Comparison of ENCODE assay signal across 8 cellular contexts in the genomic region with DNA sequence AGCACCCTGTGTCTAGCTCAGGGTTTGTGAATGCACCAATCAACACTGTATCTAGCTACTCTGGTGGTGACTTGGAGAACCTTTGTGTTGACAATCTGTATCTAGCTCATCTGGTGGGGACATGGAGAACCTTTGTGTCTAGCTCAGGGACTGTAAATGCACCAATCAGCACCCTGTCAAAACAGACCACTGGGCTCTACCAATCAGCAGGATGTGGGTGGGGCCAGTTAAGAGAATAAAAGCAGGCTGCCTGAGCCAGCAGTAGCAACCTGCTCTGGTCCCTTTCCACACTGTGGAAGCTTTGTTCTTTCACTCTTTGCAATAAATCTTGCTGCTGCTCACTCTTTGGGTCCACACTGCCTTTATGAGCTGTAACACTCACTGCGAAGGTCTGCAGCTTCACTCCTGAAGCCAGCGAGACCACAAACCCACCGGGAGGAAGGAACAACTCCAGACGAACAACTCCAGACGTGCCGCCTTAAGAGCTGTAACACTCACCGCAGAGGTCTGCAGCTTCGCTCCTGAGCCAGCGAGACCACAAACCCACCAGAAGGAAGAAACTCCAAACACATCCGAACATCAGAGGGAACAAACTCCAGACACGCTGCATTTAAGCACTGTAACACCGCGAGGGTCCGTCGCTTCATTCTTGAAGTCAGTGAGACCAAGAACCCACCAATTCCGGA. TPM values are rescaled to one million over a fixed set of nuclear protein-coding genes. Genes with fewer than 3 reads are reported as not detected.
DNase-seq lines count a peak whose midpoint lies in the region; ATAC-seq and TF ChIP-seq lines count a peak whose summit lies in the region.
"Not testable (repeated sequence)": the region's sequence is repeated elsewhere in the genome, so short reads cannot be mapped to it uniquely, and the experiment has no call there.

No MANE protein-coding gene starts in this region.

- intact Hi-C loops in CD4-positive, alpha-beta memory T cell (cut with micrococcal nuclease) = not testable (repeated sequence)

- H3K9ac ChIP-seq in endodermal cell (ENCODE audit: extremely low read depth, low read length, poor library complexity, severe bottlenecking) = not testable (repeated sequence)

- peak in 3 of 5 donors; percentile 6 to 14 (median 13) for DNase-seq in CD4-positive, alpha-beta memory T cell
- DNase-seq in T-helper 2 cell treated with Interferon-gamma antibody and Interleukin-4, amounts not matched to agents 5 μg/mL and 100 μg/mL, for 36 hours (ENCODE audit: low spot score); endodermal cell; natural killer cell treated with Interleukin-12 subunit alpha and Interleukin-12 subunit beta and Interleukin-15 and Interleukin-18, amount 100 ng/mL, for 72 hours (ENCODE audit: low spot score): not testable (repeated sequence)
- DNase-seq in activated CD8-positive, alpha-beta memory T cell treated with anti-CD3 and anti-CD28 coated beads for 24 hours = peak; percentile 60
- peak; percentile 49 for DNase-seq in activated naive CD4-positive, alpha-beta T cell treated with anti-CD3 and anti-CD28 coated beads, Interleukin-2, amount 10 ng/mL, durations not matched to agents 7 days and 5 days
- peak; percentile 18 to 23 for DNase-seq in stimulated activated naive CD8-positive, alpha-beta T cell treated with anti-CD3 and anti-CD28 coated beads, Interleukin-15, amount 100 ng/mL, for 72 hours

- POLR2A ChIA-PET in CD4-positive, alpha-beta memory T cell (lab: Charles Lee; ENCODE audit: partially characterized antibody) = interaction anchor here (0.6 kb wide), 1 partner anchor 66 kb away, joined by 3 read pairs; the partner anchor contains the start of gene CEP89

- not testable (repeated sequence) for H3K36me3 Mint-ChIP-seq in CD4-positive, alpha-beta memory T cell; T-helper 2 cell treated with Interferon-gamma antibody and Interleukin-4, amounts not matched to agents 5 μg/mL and 100 μg/mL, for 36 hours (ENCODE audit: low read depth); activated naive CD4-positive, alpha-beta T cell treated with anti-CD3 and anti-CD28 coated beads, Interleukin-2, amount 10 ng/mL, durations not matched to agents 7 days and 5 days; natural killer cell treated with Interleukin-12 subunit alpha and Interleukin-12 subunit beta and Interleukin-15 and Interleukin-18, amount 100 ng/mL, for 72 hours
- H3K36me3 Mint-ChIP-seq in endodermal cell (ENCODE audit: low read depth) = peaks cover 39% of the 10 kb centered on the region

- WGBS in endodermal cell (ENCODE audit: insufficient coverage in 1 of 2, insufficient read length in 1 of 2), 2 experiments = 88 to 96% methylated on average over 12 to 16 of the region's 16 CpGs

- H3K36me3 ChIP-seq in CD4-positive, alpha-beta memory T cell (ENCODE audit: insufficient read depth, low read length); KOPT-K1 (ENCODE audit: insufficient read depth, low read length): not testable (repeated sequence)
- peaks cover 39% of the 10 kb centered on the region for H3K36me3 ChIP-seq in endodermal cell (ENCODE audit: control insufficient read depth, insufficient read depth, low read length)

- not testable (repeated sequence) for H3K9me3 Mint-ChIP-seq in CD4-positive, alpha-beta memory T cell; T-helper 2 cell treated with Interferon-gamma antibody and Interleukin-4, amounts not matched to agents 5 μg/mL and 100 μg/mL, for 36 hours; activated naive CD4-positive, alpha-beta T cell treated with anti-CD3 and anti-CD28 coated beads, Interleukin-2, amount 10 ng/mL, durations not matched to agents 7 days and 5 days; natural killer cell treated with Interleukin-12 subunit alpha and Interleukin-12 subunit beta and Interleukin-15 and Interleukin-18, amount 100 ng/mL, for 72 hours; stimulated activated naive CD8-positive, alpha-beta T cell treated with anti-CD3 and anti-CD28 coated beads, Interleukin-15, amount 100 ng/mL, for 72 hours
- H3K9me3 Mint-ChIP-seq in endodermal cell = peaks cover 20% of the 10 kb centered on the region

- not testable (repeated sequence) for TF ChIP-seq CTCF in endodermal cell (conservative IDR thresholded peaks at IDR 0.05)

- H3K4me1 Mint-ChIP-seq in CD4-positive, alpha-beta memory T cell; T-helper 2 cell treated with Interferon-gamma antibody and Interleukin-4, amounts not matched to agents 5 μg/mL and 100 μg/mL, for 36 hours (ENCODE audit: low read depth); natural killer cell treated with Interleukin-12 subunit alpha and Interleukin-12 subunit beta and Interleukin-15 and Interleukin-18, amount 100 ng/mL, for 72 hours (ENCODE audit: low read depth in 2 of 2): not testable (repeated sequence)
- H3K4me1 Mint-ChIP-seq in activated naive CD4-positive, alpha-beta T cell treated with anti-CD3 and anti-CD28 coated beads, Interleukin-2, amount 10 ng/mL, durations not matched to agents 7 days and 5 days = peaks cover 14% of the 10 kb centered on the region
- peaks cover 21% of the 10 kb centered on the region for H3K4me1 Mint-ChIP-seq in endodermal cell
- H3K4me1 Mint-ChIP-seq in stimulated activated naive CD8-positive, alpha-beta T cell treated with anti-CD3 and anti-CD28 coated beads, Interleukin-15, amount 100 ng/mL, for 72 hours = peaks cover 15% of the 10 kb centered on the region

- peak in 1 of 2 donors; percentile 15 for ATAC-seq in natural killer cell treated with Interleukin-12 subunit alpha and Interleukin-12 subunit beta and Interleukin-15 and Interleukin-18, amount 100 ng/mL, for 72 hours
- not testable (repeated sequence) for ATAC-seq in stimulated activated naive CD8-positive, alpha-beta T cell treated with anti-CD3 and anti-CD28 coated beads, Interleukin-15, amount 100 ng/mL, for 72 hours

- peak overlapping the region; percentile 82 to 90 (median 86) for H3K4me3 Mint-ChIP-seq in CD4-positive, alpha-beta memory T cell
- peak overlapping the region; percentile 75 for H3K4me3 Mint-ChIP-seq in T-helper 2 cell treated with Interferon-gamma antibody and Interleukin-4, amounts not matched to agents 5 μg/mL and 100 μg/mL, for 36 hours
- H3K4me3 Mint-ChIP-seq in activated naive CD4-positive, alpha-beta T cell treated with anti-CD3 and anti-CD28 coated beads, Interleukin-2, amount 10 ng/mL, durations not matched to agents 7 days and 5 days = peak overlapping the region; percentile 33
- not testable (repeated sequence) for H3K4me3 Mint-ChIP-seq in endodermal cell
- H3K4me3 Mint-ChIP-seq in natural killer cell treated with Interleukin-12 subunit alpha and Interleukin-12 subunit beta and Interleukin-15 and Interleukin-18, amount 100 ng/mL, for 72 hours = peak overlapping the region; percentile 82
- H3K4me3 Mint-ChIP-seq in stimulated activated naive CD8-positive, alpha-beta T cell treated with anti-CD3 and anti-CD28 coated beads, Interleukin-15, amount 100 ng/mL, for 72 hours = peak overlapping the region; percentile 77 to 82

- H3K4me1 ChIP-seq in CD4-positive, alpha-beta memory T cell (ENCODE audit: insufficient read depth, low read length); endodermal cell (ENCODE audit: control insufficient read depth, insufficient read depth, low read length): not testable (repeated sequence)

- H3K9me3 ChIP-seq in CD4-positive, alpha-beta memory T cell (ENCODE audit: control insufficient read depth in 1 of 2, low read length in 2 of 2); KOPT-K1 (ENCODE audit: insufficient read depth, low read length, poor library complexity, severe bottlenecking); endodermal cell (ENCODE audit: control insufficient read depth, low read length): not testable (repeated sequence)

- H3K27ac ChIP-seq in CD4-positive, alpha-beta memory T cell (ENCODE audit: low read depth, low read length) = peak overlapping the region; percentile 26
- H3K27ac ChIP-seq in KOPT-K1 (ENCODE audit: low read depth, low read length, poor library complexity, severe bottlenecking) = peak overlapping the region; percentile 35
- not testable (repeated sequence) for H3K27ac ChIP-seq in endodermal cell (ENCODE audit: low read depth, low read length)

- not testable (repeated sequence) for H3K27me3 ChIP-seq in CD4-positive, alpha-beta memory T cell (ENCODE audit: insufficient read depth, low read length); endodermal cell (ENCODE audit: control insufficient read depth, insufficient read depth, low read length, poor library complexity, severe bottlenecking)

- H3K27me3 Mint-ChIP-seq in CD4-positive, alpha-beta memory T cell; T-helper 2 cell treated with Interferon-gamma antibody and Interleukin-4, amounts not matched to agents 5 μg/mL and 100 μg/mL, for 36 hours (ENCODE audit: low read depth); activated naive CD4-positive, alpha-beta T cell treated with anti-CD3 and anti-CD28 coated beads, Interleukin-2, amount 10 ng/mL, durations not matched to agents 7 days and 5 days; endodermal cell (ENCODE audit: insufficient read depth); natural killer cell treated with Interleukin-12 subunit alpha and Interleukin-12 subunit beta and Interleukin-15 and Interleukin-18, amount 100 ng/mL, for 72 hours; stimulated activated naive CD8-positive, alpha-beta T cell treated with anti-CD3 and anti-CD28 coated beads, Interleukin-15, amount 100 ng/mL, for 72 hours: not testable (repeated sequence)

- peak overlapping the region in 1 of 2 donors; percentile 28 for H3K4me3 ChIP-seq in CD4-positive, alpha-beta memory T cell (ENCODE audit: low read length in 2 of 2)
- not testable (repeated sequence) for H3K4me3 ChIP-seq in endodermal cell (ENCODE audit: low read length)

- CTCF ChIA-PET in CD4-positive, alpha-beta memory T cell (lab: Charles Lee; ENCODE audit: partially characterized antibody); activated naive CD4-positive, alpha-beta T cell treated with anti-CD3 and anti-CD28 coated beads, Interleukin-2, amount 10 ng/mL, durations not matched to agents 7 days and 5 days (lab: Charles Lee): not testable (repeated sequence)

- peak overlapping the region; percentile 27 to 92 (median 86) for H3K27ac Mint-ChIP-seq in CD4-positive, alpha-beta memory T cell
- peak overlapping the region; percentile 70 for H3K27ac Mint-ChIP-seq in T-helper 2 cell treated with Interferon-gamma antibody and Interleukin-4, amounts not matched to agents 5 μg/mL and 100 μg/mL, for 36 hours
- peak overlapping the region; percentile 85 for H3K27ac Mint-ChIP-seq in activated naive CD4-positive, alpha-beta T cell treated with anti-CD3 and anti-CD28 coated beads, Interleukin-2, amount 10 ng/mL, durations not matched to agents 7 days and 5 days
- peak overlapping the region; percentile 14 for H3K27ac Mint-ChIP-seq in endodermal cell
- peak overlapping the region; percentile 36 to 73 for H3K27ac Mint-ChIP-seq in natural killer cell treated with Interleukin-12 subunit alpha and Interleukin-12 subunit beta and Interleukin-15 and Interleukin-18, amount 100 ng/mL, for 72 hours
- peak overlapping the region; percentile 8 to 91 for H3K27ac Mint-ChIP-seq in stimulated activated naive CD8-positive, alpha-beta T cell treated with anti-CD3 and anti-CD28 coated beads, Interleukin-15, amount 100 ng/mL, for 72 hours

RNA-seq across cellular contexts. Expression of gene RHPN2, which starts 27.4 kb away (rescaled TPM):
- under 1 TPM; 0.14 to 0.20 TPM for total RNA-seq in CD4-positive, alpha-beta memory T cell
- under 1 TPM in 1 of 2 donors, not detected in 1; 0.22 TPM for polyA plus RNA-seq in CD4-positive, alpha-beta memory T cell
- total RNA-seq in endodermal cell = 10 to 100 TPM; 52.0 to 53.2 TPM
- 23.2 TPM for polyA plus RNA-seq in endodermal cell (2013, experiment 1 of 2)
- 23.2 TPM for polyA plus RNA-seq in endodermal cell (2013, experiment 2 of 2)
- under 1 TPM; 0.31 to 0.75 TPM for total RNA-seq in natural killer cell treated with Interleukin-12 subunit alpha and Interleukin-12 subunit beta and Interleukin-15 and Interleukin-18, amount 100 ng/mL, for 72 hours

RNA-seq across cellular contexts. Expression of gene GPATCH1, which starts 43.7 kb away (rescaled TPM):
- 10 to 100 TPM; 15.5 to 16.7 TPM for total RNA-seq in CD4-positive, alpha-beta memory T cell
- polyA plus RNA-seq in CD4-positive, alpha-beta memory T cell = 1 to 10 TPM; 3.3 to 6.0 TPM
- total RNA-seq in endodermal cell = 10 to 100 TPM; 10.1 to 11.2 TPM
- 10.5 TPM for polyA plus RNA-seq in endodermal cell (2013, experiment 1 of 2)
- polyA plus RNA-seq in endodermal cell (2013, experiment 2 of 2) = 8.8 TPM
- 10 to 100 TPM; 12.6 to 16.0 TPM for total RNA-seq in natural killer cell treated with Interleukin-12 subunit alpha and Interleukin-12 subunit beta and Interleukin-15 and Interleukin-18, amount 100 ng/mL, for 72 hours

Comparison
In these comparisons a context has a peak if more than half of its experiments do, and no peak if none do; other contexts are left out.
1. H3K27ac Mint-ChIP-seq: peak in every context shown above with its lines; median percentile 86 in CD4-positive, alpha-beta memory T cell; 85 in activated naive CD4-positive, alpha-beta T cell treated with anti-CD3 and anti-CD28 coated beads, Interleukin-2, amount 10 ng/mL, durations not matched to agents 7 days and 5 days; 70 in T-helper 2 cell treated with Interferon-gamma antibody and Interleukin-4, amounts not matched to agents 5 μg/mL and 100 μg/mL, for 36 hours; 54 in natural killer cell treated with Interleukin-12 subunit alpha and Interleukin-12 subunit beta and Interleukin-15 and Interleukin-18, amount 100 ng/mL, for 72 hours; 50 in stimulated activated naive CD8-positive, alpha-beta T cell treated with anti-CD3 and anti-CD28 coated beads, Interleukin-15, amount 100 ng/mL, for 72 hours; 14 in endodermal cell.
2. RNA of gene RHPN2, which starts 27.4 kb away (total RNA-seq): 52.0 to 53.2 TPM in endodermal cell; 0.31 to 0.75 TPM in natural killer cell treated with Interleukin-12 subunit alpha and Interleukin-12 subunit beta and Interleukin-15 and Interleukin-18, amount 100 ng/mL, for 72 hours and 0.14 to 0.20 TPM in CD4-positive, alpha-beta memory T cell; every median in the first group is over 10 times any median in the second.